9 cellular contexts compared by ENCODE assay signal in the genomic region with DNA sequence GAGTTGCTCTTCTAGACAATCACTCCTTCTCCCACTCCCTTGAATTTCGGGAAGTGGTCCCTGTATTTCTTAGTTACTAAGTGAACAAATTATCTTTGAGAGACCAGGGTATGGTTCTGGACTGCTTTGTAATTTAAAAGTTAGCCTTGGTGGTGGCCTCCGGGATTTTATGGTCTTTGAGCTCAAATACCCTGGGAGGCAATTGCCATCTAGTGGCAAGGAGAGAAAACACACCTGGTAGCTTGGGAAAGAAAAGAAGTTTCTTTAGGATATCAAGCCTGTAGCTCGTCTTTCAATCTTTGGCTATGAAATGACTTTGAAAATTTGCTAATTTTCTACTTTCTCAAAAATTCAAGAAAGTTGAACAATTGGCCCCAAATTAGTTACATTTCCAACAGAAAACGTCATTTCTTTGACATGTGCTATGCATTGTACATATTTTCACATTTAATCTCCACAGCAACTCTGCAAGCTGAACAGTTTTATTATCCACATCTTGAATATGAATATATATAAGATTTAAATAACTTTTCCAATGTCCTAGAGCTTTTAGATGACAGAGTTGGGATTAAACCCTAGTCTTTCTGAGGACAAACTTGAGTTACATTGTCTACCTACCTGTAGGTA. TPM values are rescaled to one million over a fixed set of nuclear protein-coding genes. Genes with fewer than 3 reads are reported as not detected.
DNase-seq lines count a peak whose midpoint lies in the region; ATAC-seq and TF ChIP-seq lines count a peak whose summit lies in the region.
"Had no signal": no experiment of that assay in that cellular context is flagged by ENCODE, and none has a peak within 500 bp of the region (broad histone marks: within the 10 kb centered on the region; RNA-seq: fewer than 3 reads in every experiment).

No MANE protein-coding gene starts in this region.

- peak; percentile 61 for ATAC-seq in GM19035 (IDR thresholded peaks at IDR 0.05; ENCODE audit: unreplicated experiment)
- ATAC-seq in naive B cell (ENCODE audit: low read depth in 2 of 2) = peak in 1 of 2 donors; percentile 21
- no peak for ATAC-seq in HG03025 (IDR thresholded peaks at IDR 0.05; ENCODE audit: low FRiP score, unreplicated experiment)

- H3K4me1 Mint-ChIP-seq in endothelial cell (ENCODE audit: unreplicated experiment) = no peaks in the 10 kb centered on the region
- H3K4me1 Mint-ChIP-seq in naive B cell = peaks cover 0 to 3% (median 0%) of the 10 kb centered on the region in 3 donors
- H3K4me1 Mint-ChIP-seq: activated naive CD4-positive, alpha-beta T cell treated with anti-CD3 and anti-CD28 coated beads, Interleukin-2, amount 50 U/mL, for 24 hours had no signal

- H3K9me3 Mint-ChIP-seq in endothelial cell (ENCODE audit: unreplicated experiment) (no peaks in the 10 kb centered on the region), naive B cell (no peaks in the 10 kb centered on the region)
- H3K9me3 Mint-ChIP-seq: activated naive CD4-positive, alpha-beta T cell treated with anti-CD3 and anti-CD28 coated beads, Interleukin-2, amount 50 U/mL, for 24 hours had no signal

- no peak overlapping the region for H3K27ac Mint-ChIP-seq in endothelial cell (ENCODE audit: unreplicated experiment)
- peak overlapping the region in 1 of 6 donors; percentile 4 for H3K27ac Mint-ChIP-seq in naive B cell
- H3K27ac Mint-ChIP-seq: activated naive CD4-positive, alpha-beta T cell treated with anti-CD3 and anti-CD28 coated beads, Interleukin-2, amount 50 U/mL, for 24 hours had no signal

- DNase-seq in DMS 273 (lab: John Stamatoyannopoulos, UW; ENCODE audit: unreplicated experiment) (peak; percentile 31), DMS 273 treated with DMSO at 0.1 percent for 48 hours (lab: John Stamatoyannopoulos, UW) (no peak), HK-2 (ENCODE audit: unreplicated experiment) (peak; percentile 12), RKO (ENCODE audit: low spot score) (peak; percentile 71), endothelial cell (ENCODE audit: low spot score) (no peak), naive B cell (peak; percentile 20)

- TF ChIP-seq CTCF in endothelial cell (IDR thresholded peaks at IDR 0.05; ENCODE audit: unreplicated experiment) = peak; percentile 86

- no peaks in the 10 kb centered on the region for H3K27me3 Mint-ChIP-seq in endothelial cell (ENCODE audit: unreplicated experiment)
- H3K27me3 Mint-ChIP-seq in naive B cell = peaks cover 0 to 8% (median 0%) of the 10 kb centered on the region in 3 donors
- H3K27me3 Mint-ChIP-seq: activated naive CD4-positive, alpha-beta T cell treated with anti-CD3 and anti-CD28 coated beads, Interleukin-2, amount 50 U/mL, for 24 hours had no signal

- H3K36me3 Mint-ChIP-seq in endothelial cell (ENCODE audit: low read depth, unreplicated experiment) (no peaks in the 10 kb centered on the region), naive B cell (no peaks in the 10 kb centered on the region)
- H3K36me3 Mint-ChIP-seq: activated naive CD4-positive, alpha-beta T cell treated with anti-CD3 and anti-CD28 coated beads, Interleukin-2, amount 50 U/mL, for 24 hours had no signal

- H3K4me3 Mint-ChIP-seq in endothelial cell (ENCODE audit: unreplicated experiment) = no peak overlapping the region
- no peak overlapping the region for H3K4me3 Mint-ChIP-seq in naive B cell
- H3K4me3 Mint-ChIP-seq: activated naive CD4-positive, alpha-beta T cell treated with anti-CD3 and anti-CD28 coated beads, Interleukin-2, amount 50 U/mL, for 24 hours had no signal

RNA-seq across cellular contexts. Expression of a gene that starts 39.1 kb away (rescaled TPM):
- total RNA-seq in endothelial cell (ENCODE audit: unreplicated experiment) = not detected
- not detected for polyA plus RNA-seq in naive B cell (ENCODE audit: low read depth in 6 of 6)

RNA-seq across cellular contexts. Expression of a gene that starts 41.3 kb away (rescaled TPM):
- total RNA-seq in endothelial cell (ENCODE audit: unreplicated experiment) = not detected
- not detected for polyA plus RNA-seq in naive B cell (ENCODE audit: low read depth in 6 of 6)

RNA-seq across cellular contexts. Expression of a gene that starts 58.3 kb away (rescaled TPM):
- total RNA-seq in endothelial cell (ENCODE audit: unreplicated experiment) = not detected
- polyA plus RNA-seq in naive B cell (ENCODE audit: low read depth in 6 of 6) = under 1 TPM in 1 of 6 donors, not detected in 5; 0.37 TPM

Comparison
In these comparisons a context has a peak if more than half of its experiments do, and no peak if none do; other contexts are left out.
1. DNase-seq: peak in DMS 273 (single experiment), HK-2 (single experiment), RKO (single experiment) and naive B cell (single experiment); none in DMS 273 treated with DMSO at 0.1 percent for 48 hours (single experiment) and endothelial cell (single experiment).